Comparison of ENCODE assay signal across 20 cellular contexts in genomic region chr20:36230019-36230418, GRCh38.
"Had no signal": no experiment of that assay in that cellular context is flagged by ENCODE, and none has a peak within 500 bp of the region (broad histone marks: within the 10 kb centered on the region; RNA-seq: fewer than 3 reads in every experiment).

No MANE protein-coding gene starts in this region.

- H3K4me1 Mint-ChIP-seq: brain; central memory CD8-positive, alpha-beta T cell had no signal

- H3K9me3 ChIP-seq: Peyer's patch, SJCRH30, SK-N-SH had no signal

- H3K4me3 Mint-ChIP-seq: activated CD4-positive, alpha-beta memory T cell treated with anti-CD3 and anti-CD28 coated beads, Interleukin-2, amount 10 ng/mL, durations not matched to agents 7 days and 5 days; brain; central memory CD8-positive, alpha-beta T cell had no signal

- H3K4me3 ChIP-seq: Peyer's patch, SJCRH30 had no signal

- FAIRE-seq: astrocyte had no signal

- DNase-seq: activated CD4-positive, alpha-beta memory T cell treated with anti-CD3 and anti-CD28 coated beads, Interleukin-2, amount 10 ng/mL, durations not matched to agents 7 days and 5 days; activated CD4-positive, CD25-positive, alpha-beta regulatory T cell; activated naive CD4-positive, alpha-beta T cell treated with Interleukin-2 at 50 U/mL for 16 hours; activated T-cell treated with anti-CD3 and anti-CD28 coated beads, Interleukin-2, amount 50 U/mL, for 48 hours; amygdala; cortex of kidney; NCI-H146; NCI-H187 treated with DMSO at 0.1 percent for 48 hours; NCI-H2081 treated with DMSO at 0.1 percent for 48 hours; NCI-H446; NCI-H524; Peyer's patch; Right ventricle myocardium superior; SJCRH30; SK-N-SH had no signal

- H3K4me2 ChIP-seq: SK-N-SH had no signal

- H3K9me3 Mint-ChIP-seq: activated CD4-positive, alpha-beta memory T cell treated with anti-CD3 and anti-CD28 coated beads, Interleukin-2, amount 10 ng/mL, durations not matched to agents 7 days and 5 days; brain; central memory CD8-positive, alpha-beta T cell had no signal

- H3K9ac ChIP-seq: SK-N-SH had no signal

- H3K27ac ChIP-seq: Peyer's patch, RWPE1, SJCRH30, VCaP had no signal

- H3K4me1 ChIP-seq: Peyer's patch had no signal

- H3K36me3 ChIP-seq: SJCRH30 had no signal

- H3K27me3 Mint-ChIP-seq: brain had no signal

- H3K27me3 ChIP-seq: Peyer's patch, SJCRH30 had no signal

- H3K27ac Mint-ChIP-seq: activated CD4-positive, alpha-beta memory T cell treated with anti-CD3 and anti-CD28 coated beads, Interleukin-2, amount 10 ng/mL, durations not matched to agents 7 days and 5 days; brain had no signal
